23 cellular contexts compared by ENCODE assay signal in the genomic region with DNA sequence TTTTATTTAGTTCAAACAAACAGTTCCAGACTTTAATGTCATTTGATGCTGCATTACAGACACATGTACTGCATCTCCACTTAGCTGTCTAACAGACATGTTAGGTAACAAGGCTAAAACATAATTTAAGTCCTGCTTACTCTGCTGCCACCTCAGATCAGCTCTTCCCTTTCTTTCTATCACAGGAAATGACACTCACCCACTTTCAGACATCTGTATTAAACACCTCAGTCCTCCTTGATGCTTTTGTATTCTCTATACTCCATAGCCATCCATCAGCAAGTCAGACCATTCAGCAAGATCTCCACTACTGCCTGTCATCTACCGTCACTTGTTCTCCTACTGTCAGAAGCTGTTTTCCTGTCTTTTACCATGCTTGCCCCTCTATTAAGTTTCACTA.
"Had no signal": no experiment of that assay in that cellular context is flagged by ENCODE, and none has a peak within 500 bp of the region (broad histone marks: within the 10 kb centered on the region; RNA-seq: fewer than 3 reads in every experiment).

No MANE protein-coding gene starts in this region.

- FAIRE-seq: RCC 7860, TTC549 had no signal

- H3K27me3 ChIP-seq: SJSA1 had no signal

- H3K4me1 Mint-ChIP-seq: activated B cell treated with CpG ODN at 0.5 μM for 24 hours had no signal

- H3K27me3 Mint-ChIP-seq: activated B cell treated with CpG ODN at 0.5 μM for 24 hours; activated CD8-positive, alpha-beta T cell treated with anti-CD3 and anti-CD28 coated beads for 36 hours; activated naive CD4-positive, alpha-beta T cell treated with anti-CD3 and anti-CD28 coated beads, Interleukin-2, amount 10 ng/mL, durations not matched to agents 7 days and 5 days had no signal

- H3K9me3 Mint-ChIP-seq: activated B cell treated with CpG ODN at 0.5 μM for 24 hours; activated CD8-positive, alpha-beta T cell treated with anti-CD3 and anti-CD28 coated beads for 36 hours; activated naive CD4-positive, alpha-beta T cell treated with anti-CD3 and anti-CD28 coated beads, Interleukin-2, amount 10 ng/mL, durations not matched to agents 7 days and 5 days; activated T-helper 1 cell treated with anti-CD3 and anti-CD28 coated beads, Interleukin-12 subunit alpha, Interleukin-12 subunit beta, Interleukin-2, Interleukin-4 antibody, amounts not matched to agents 30 ng/mL and 10 ng/mL and 1 ng/mL, durations not matched to agents 14 hours and 24 hours and 36 hours; T-helper 1 cell treated with Interleukin-12 subunit alpha and Interleukin-12 subunit beta and Interleukin-4 antibody, amounts not matched to agents 30 μg/mL and 1 μg/mL, for 36 hours had no signal

- H3K4me3 ChIP-seq: SJSA1 had no signal

- H3K4me3 Mint-ChIP-seq: activated B cell treated with CpG ODN at 0.5 μM for 24 hours; activated CD8-positive, alpha-beta T cell treated with anti-CD3 and anti-CD28 coated beads for 36 hours; activated naive CD4-positive, alpha-beta T cell treated with anti-CD3 and anti-CD28 coated beads, Interleukin-2, amount 10 ng/mL, durations not matched to agents 7 days and 5 days; activated T-helper 1 cell treated with anti-CD3 and anti-CD28 coated beads, Interleukin-12 subunit alpha, Interleukin-12 subunit beta, Interleukin-2, Interleukin-4 antibody, amounts not matched to agents 30 ng/mL and 10 ng/mL and 1 ng/mL, durations not matched to agents 14 hours and 24 hours and 36 hours; T-helper 1 cell treated with Interleukin-12 subunit alpha and Interleukin-12 subunit beta and Interleukin-4 antibody, amounts not matched to agents 30 μg/mL and 1 μg/mL, for 36 hours had no signal

- H3K27ac Mint-ChIP-seq: activated B cell treated with CpG ODN at 0.5 μM for 24 hours; activated CD8-positive, alpha-beta T cell treated with anti-CD3 and anti-CD28 coated beads for 36 hours; activated naive CD4-positive, alpha-beta T cell treated with anti-CD3 and anti-CD28 coated beads, Interleukin-2, amount 10 ng/mL, durations not matched to agents 7 days and 5 days; activated T-helper 1 cell treated with anti-CD3 and anti-CD28 coated beads, Interleukin-12 subunit alpha, Interleukin-12 subunit beta, Interleukin-2, Interleukin-4 antibody, amounts not matched to agents 30 ng/mL and 10 ng/mL and 1 ng/mL, durations not matched to agents 14 hours and 24 hours and 36 hours; T-helper 1 cell treated with Interleukin-12 subunit alpha and Interleukin-12 subunit beta and Interleukin-4 antibody, amounts not matched to agents 30 μg/mL and 1 μg/mL, for 36 hours had no signal

- H3K36me3 ChIP-seq: SJSA1 had no signal

- H3K9me3 ChIP-seq: SJSA1 had no signal

- ATAC-seq: activated CD8-positive, alpha-beta T cell treated with anti-CD3 and anti-CD28 coated beads for 36 hours; PC-3; SK-N-SH treated with all-trans-retinoic acid at 6 μM for 48 hours had no signal

- DNase-seq: activated B cell treated with CpG ODN at 0.5 μM for 24 hours; activated CD8-positive, alpha-beta memory T cell treated with anti-CD3 and anti-CD28 coated beads, Interleukin-2, amount 50 U/mL, for 4 hours; activated CD8-positive, alpha-beta T cell treated with anti-CD3 and anti-CD28 coated beads for 36 hours; activated effector memory CD4-positive, alpha-beta T cell treated with anti-CD3 and anti-CD28 coated beads, Interleukin-2, amount 50 U/mL, for 16 hours; activated naive CD4-positive, alpha-beta T cell treated with anti-CD3 and anti-CD28 coated beads, Interleukin-2, amount 10 ng/mL, durations not matched to agents 7 days and 5 days; anterior cingulate cortex; MM.1S; NCI-H1105; NCI-H1436; NCI-H1694 treated with DMSO at 0.1 percent for 48 hours; NCI-H2029 treated with DMSO at 0.1 percent for 48 hours; NCI-H510A treated with DMSO at 0.1 percent for 48 hours; NCI-H69; PC-3; SHP77; SW 1271; T-helper 9 cell had no signal

- H3K27ac ChIP-seq: SJSA1 had no signal
